In genomic region chr13:91097269-91097668, GRCh38 we compare ENCODE assay signal across 18 cellular contexts.
"Had no signal": no experiment of that assay in that cellular context is flagged by ENCODE, and none has a peak within 500 bp of the region (broad histone marks: within the 10 kb centered on the region; RNA-seq: fewer than 3 reads in every experiment).

No MANE protein-coding gene starts in this region.

- H3K4me3 ChIP-seq: heart right ventricle, left lung, lower lobe of right lung, psoas muscle, testis, transverse colon had no signal

- ATAC-seq: esophagus mucosa; heart right ventricle; left lung; lower lobe of right lung; natural killer cell treated with Interleukin-12 subunit alpha and Interleukin-12 subunit beta and Interleukin-15 and Interleukin-18, amount 100 ng/mL, for 72 hours; psoas muscle; sciatic nerve; stimulated activated naive B cell treated with anti-CD40 and anti-IgM and Interleukin-4, amounts not matched to agents 10 μg/mL and 1 μg/mL and 100 μg/mL, for 72 hours; stimulated activated naive CD8-positive, alpha-beta T cell treated with anti-CD3 and anti-CD28 coated beads, Interleukin-15, amount 100 ng/mL, for 72 hours had no signal

- H3K36me3 ChIP-seq: heart right ventricle, left lung, lower lobe of right lung, neutrophil, transverse colon had no signal

- H3K9me3 ChIP-seq: heart right ventricle, left lung, lower lobe of right lung, neutrophil, psoas muscle, testis, transverse colon had no signal

- H3K4me1 ChIP-seq: heart right ventricle, left lung, lower lobe of right lung, psoas muscle, testis, transverse colon had no signal

- DNase-seq: effector memory CD4-positive, alpha-beta T cell; heart right ventricle; hypothalamus; islet precursor cell; left lung; lower lobe of right lung; psoas muscle; retina; stimulated activated CD4-positive, alpha-beta T cell treated with anti-CD3 and anti-CD28 coated beads, Interleukin-2, amount 100 ng/mL, for 24 hours; stimulated activated CD4-positive, alpha-beta T cell treated with anti-CD3 and anti-CD28 coated beads, Interleukin-4, amount 100 ng/mL, for 4 hours; stimulated activated naive B cell treated with anti-CD40 and anti-IgM and Interleukin-4, amounts not matched to agents 10 μg/mL and 1 μg/mL and 100 μg/mL, for 72 hours; stimulated activated naive CD8-positive, alpha-beta T cell treated with anti-CD3 and anti-CD28 coated beads, Interleukin-15, amount 100 ng/mL, for 72 hours; testis; transverse colon had no signal

- H3K27me3 ChIP-seq: heart right ventricle, left lung, neutrophil, testis, transverse colon had no signal

- H3K27ac ChIP-seq: heart right ventricle, left lung, lower lobe of right lung, neutrophil, psoas muscle, testis, transverse colon had no signal
